ENCODE assay signal across 1 cellular context in genomic region chr10:43377393-43377883, GRCh38.
TF ChIP-seq lines count a peak whose summit lies in the region.

No MANE protein-coding gene starts in this region.

TF ChIP-seq in HepG2, 621 proteins besides CTCF, POLR2A, EP300 and RAD21 (continued from another document and continues in another):
- no peak for TF ChIP-seq GABPA (IDR thresholded peaks at IDR 0.05; ENCODE audit: low read depth, low read length)
- TF ChIP-seq GABPA (CRISPR knock-in tag; IDR thresholded peaks at IDR 0.05; ENCODE audit: low read depth): peak; percentile 29
- TF ChIP-seq CCAR2 (optimal IDR thresholded peaks at IDR 0.05; ENCODE audit: low read depth, low read length): no peak
- no peak for TF ChIP-seq TOE1 (CRISPR knock-in tag; IDR thresholded peaks at IDR 0.05)
- no peak for TF ChIP-seq ZNF253 (CRISPR knock-in tag; IDR thresholded peaks at IDR 0.05; ENCODE audit: borderline replicate concordance)
- TF ChIP-seq, protein P1, sequence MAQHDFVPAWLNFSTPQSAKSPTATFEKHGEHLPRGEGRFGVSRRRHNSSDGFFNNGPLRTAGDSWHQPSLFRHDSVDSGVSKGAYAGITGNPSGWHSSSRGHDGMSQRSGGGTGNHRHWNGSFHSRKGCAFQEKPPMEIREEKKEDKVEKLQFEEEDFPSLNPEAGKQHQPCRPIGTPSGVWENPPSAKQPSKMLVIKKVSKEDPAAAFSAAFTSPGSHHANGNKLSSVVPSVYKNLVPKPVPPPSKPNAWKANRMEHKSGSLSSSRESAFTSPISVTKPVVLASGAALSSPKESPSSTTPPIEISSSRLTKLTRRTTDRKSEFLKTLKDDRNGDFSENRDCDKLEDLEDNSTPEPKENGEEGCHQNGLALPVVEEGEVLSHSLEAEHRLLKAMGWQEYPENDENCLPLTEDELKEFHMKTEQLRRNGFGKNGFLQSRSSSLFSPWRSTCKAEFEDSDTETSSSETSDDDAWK (CRISPR knock-in tag; IDR thresholded peaks at IDR 0.05): no peak
- no peak for TF ChIP-seq KAT8 (CRISPR knock-in tag; IDR thresholded peaks at IDR 0.05)
- no peak for TF ChIP-seq IRF2 (CRISPR knock-in tag; IDR thresholded peaks at IDR 0.05)
- peak; percentile 48; the same call in 1 of the 2 replicates for TF ChIP-seq ZMYM3 (CRISPR knock-in tag; IDR thresholded peaks at IDR 0.05)
- no peak for TF ChIP-seq NFRKB (IDR thresholded peaks at IDR 0.05)
- no peak for TF ChIP-seq GLMP (CRISPR knock-in tag; IDR thresholded peaks at IDR 0.05; ENCODE audit: borderline replicate concordance)
- TF ChIP-seq HNRNPH1 (optimal IDR thresholded peaks at IDR 0.05; ENCODE audit: low read depth, low read length): no peak
- no peak for TF ChIP-seq ZNF10 (CRISPR knock-in tag; IDR thresholded peaks at IDR 0.05; ENCODE audit: borderline replicate concordance, low read depth)
- TF ChIP-seq, protein P2, sequence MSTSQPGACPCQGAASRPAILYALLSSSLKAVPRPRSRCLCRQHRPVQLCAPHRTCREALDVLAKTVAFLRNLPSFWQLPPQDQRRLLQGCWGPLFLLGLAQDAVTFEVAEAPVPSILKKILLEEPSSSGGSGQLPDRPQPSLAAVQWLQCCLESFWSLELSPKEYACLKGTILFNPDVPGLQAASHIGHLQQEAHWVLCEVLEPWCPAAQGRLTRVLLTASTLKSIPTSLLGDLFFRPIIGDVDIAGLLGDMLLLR (CRISPR knock-in tag; IDR thresholded peaks at IDR 0.05): no peak
- TF ChIP-seq ZMAT5 (CRISPR knock-in tag; IDR thresholded peaks at IDR 0.05; ENCODE audit: borderline replicate concordance, low read depth): no peak
- no peak for TF ChIP-seq HIC2 (CRISPR knock-in tag; IDR thresholded peaks at IDR 0.05; ENCODE audit: low read depth)
- TF ChIP-seq, protein P3, sequence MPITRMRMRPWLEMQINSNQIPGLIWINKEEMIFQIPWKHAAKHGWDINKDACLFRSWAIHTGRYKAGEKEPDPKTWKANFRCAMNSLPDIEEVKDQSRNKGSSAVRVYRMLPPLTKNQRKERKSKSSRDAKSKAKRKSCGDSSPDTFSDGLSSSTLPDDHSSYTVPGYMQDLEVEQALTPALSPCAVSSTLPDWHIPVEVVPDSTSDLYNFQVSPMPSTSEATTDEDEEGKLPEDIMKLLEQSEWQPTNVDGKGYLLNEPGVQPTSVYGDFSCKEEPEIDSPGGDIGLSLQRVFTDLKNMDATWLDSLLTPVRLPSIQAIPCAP (CRISPR knock-in tag; IDR thresholded peaks at IDR 0.05; ENCODE audit: low read depth): no peak
- TF ChIP-seq, protein P4, sequence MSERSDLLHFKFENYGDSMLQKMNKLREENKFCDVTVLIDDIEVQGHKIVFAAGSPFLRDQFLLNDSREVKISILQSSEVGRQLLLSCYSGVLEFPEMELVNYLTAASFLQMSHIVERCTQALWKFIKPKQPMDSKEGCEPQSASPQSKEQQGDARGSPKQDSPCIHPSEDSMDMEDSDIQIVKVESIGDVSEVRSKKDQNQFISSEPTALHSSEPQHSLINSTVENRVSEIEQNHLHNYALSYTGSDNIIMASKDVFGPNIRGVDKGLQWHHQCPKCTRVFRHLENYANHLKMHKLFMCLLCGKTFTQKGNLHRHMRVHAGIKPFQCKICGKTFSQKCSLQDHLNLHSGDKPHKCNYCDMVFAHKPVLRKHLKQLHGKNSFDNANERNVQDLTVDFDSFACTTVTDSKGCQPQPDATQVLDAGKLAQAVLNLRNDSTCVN (CRISPR knock-in tag; IDR thresholded peaks at IDR 0.05; ENCODE audit: borderline replicate concordance): no peak
- peak; percentile 57 for TF ChIP-seq HOXA3 (CRISPR knock-in tag; IDR thresholded peaks at IDR 0.05)
- TF ChIP-seq ZNF275 (CRISPR knock-in tag; IDR thresholded peaks at IDR 0.05; ENCODE audit: borderline replicate concordance): 0 out of 2 replicates have a peak, but pooled peaks have one; percentile 61
- no peak for TF ChIP-seq ZNF746 (CRISPR knock-in tag; IDR thresholded peaks at IDR 0.05)
- no peak for TF ChIP-seq CREM (IDR thresholded peaks at IDR 0.05)
- TF ChIP-seq CREM (CRISPR knock-in tag; IDR thresholded peaks at IDR 0.05): no peak
- TF ChIP-seq ELF4 (CRISPR knock-in tag; IDR thresholded peaks at IDR 0.05; ENCODE audit: borderline replicate concordance): no peak
- TF ChIP-seq KLF6 (CRISPR knock-in tag; IDR thresholded peaks at IDR 0.05): no peak
- TF ChIP-seq YEATS4 (CRISPR knock-in tag; IDR thresholded peaks at IDR 0.05; ENCODE audit: borderline replicate concordance): peak; percentile 49; the same call in 1 of the 2 replicates
- TF ChIP-seq SYNCRIP (IDR thresholded peaks at IDR 0.05; ENCODE audit: insufficient read depth, low read depth, low read length): no peak
- no peak; the same call in 1 of the 2 replicates for TF ChIP-seq MEIS1 (CRISPR knock-in tag; IDR thresholded peaks at IDR 0.05; ENCODE audit: borderline replicate concordance)
- TF ChIP-seq ZNF878 (CRISPR knock-in tag; IDR thresholded peaks at IDR 0.05): no peak
- no peak for TF ChIP-seq ATF2 (CRISPR knock-in tag; IDR thresholded peaks at IDR 0.05)
- 0 out of 2 replicates have a peak, but pooled peaks have one; percentile 16 for TF ChIP-seq CEBPG (CRISPR knock-in tag; IDR thresholded peaks at IDR 0.05)
- no peak for TF ChIP-seq ZNF34 (CRISPR knock-in tag; IDR thresholded peaks at IDR 0.05; ENCODE audit: borderline replicate concordance)
- no peak for TF ChIP-seq ZNF329 (CRISPR knock-in tag; IDR thresholded peaks at IDR 0.05; ENCODE audit: low read depth)
- TF ChIP-seq ZFX (CRISPR knock-in tag; IDR thresholded peaks at IDR 0.05; ENCODE audit: low read depth): peak; percentile 90
- no peak; the same call in 1 of the 2 replicates for TF ChIP-seq ZBTB7B (CRISPR knock-in tag; IDR thresholded peaks at IDR 0.05)
- TF ChIP-seq ZNF431 (CRISPR knock-in tag; IDR thresholded peaks at IDR 0.05; ENCODE audit: borderline replicate concordance, low read depth): no peak
- no peak for TF ChIP-seq ZNF678 (CRISPR knock-in tag; IDR thresholded peaks at IDR 0.05)
- no peak for TF ChIP-seq ZNF770 (CRISPR knock-in tag; IDR thresholded peaks at IDR 0.05)
- TF ChIP-seq ZNF660 (CRISPR knock-in tag; IDR thresholded peaks at IDR 0.05; ENCODE audit: borderline replicate concordance, low read depth): no peak
- no peak for TF ChIP-seq FLYWCH1 (CRISPR knock-in tag; IDR thresholded peaks at IDR 0.05)
- TF ChIP-seq, protein P5, sequence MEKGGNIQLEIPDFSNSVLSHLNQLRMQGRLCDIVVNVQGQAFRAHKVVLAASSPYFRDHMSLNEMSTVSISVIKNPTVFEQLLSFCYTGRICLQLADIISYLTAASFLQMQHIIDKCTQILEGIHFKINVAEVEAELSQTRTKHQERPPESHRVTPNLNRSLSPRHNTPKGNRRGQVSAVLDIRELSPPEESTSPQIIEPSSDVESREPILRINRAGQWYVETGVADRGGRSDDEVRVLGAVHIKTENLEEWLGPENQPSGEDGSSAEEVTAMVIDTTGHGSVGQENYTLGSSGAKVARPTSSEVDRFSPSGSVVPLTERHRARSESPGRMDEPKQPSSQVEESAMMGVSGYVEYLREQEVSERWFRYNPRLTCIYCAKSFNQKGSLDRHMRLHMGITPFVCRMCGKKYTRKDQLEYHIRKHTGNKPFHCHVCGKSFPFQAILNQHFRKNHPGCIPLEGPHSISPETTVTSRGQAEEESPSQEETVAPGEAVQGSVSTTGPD (CRISPR knock-in tag; IDR thresholded peaks at IDR 0.05): no peak
- TF ChIP-seq SRSF1 (optimal IDR thresholded peaks at IDR 0.05; ENCODE audit: low read depth, low read length): no peak
- no peak for TF ChIP-seq ZNF644 (CRISPR knock-in tag; IDR thresholded peaks at IDR 0.05; ENCODE audit: low read depth)
- TF ChIP-seq, protein P6, sequence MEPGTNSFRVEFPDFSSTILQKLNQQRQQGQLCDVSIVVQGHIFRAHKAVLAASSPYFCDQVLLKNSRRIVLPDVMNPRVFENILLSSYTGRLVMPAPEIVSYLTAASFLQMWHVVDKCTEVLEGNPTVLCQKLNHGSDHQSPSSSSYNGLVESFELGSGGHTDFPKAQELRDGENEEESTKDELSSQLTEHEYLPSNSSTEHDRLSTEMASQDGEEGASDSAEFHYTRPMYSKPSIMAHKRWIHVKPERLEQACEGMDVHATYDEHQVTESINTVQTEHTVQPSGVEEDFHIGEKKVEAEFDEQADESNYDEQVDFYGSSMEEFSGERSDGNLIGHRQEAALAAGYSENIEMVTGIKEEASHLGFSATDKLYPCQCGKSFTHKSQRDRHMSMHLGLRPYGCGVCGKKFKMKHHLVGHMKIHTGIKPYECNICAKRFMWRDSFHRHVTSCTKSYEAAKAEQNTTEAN (CRISPR knock-in tag; conservative IDR thresholded peaks at IDR 0.05): no peak
- TF ChIP-seq HDAC6 (IDR thresholded peaks at IDR 0.05; ENCODE audit: low read depth, low read length): no peak
- TF ChIP-seq MXI1 (IDR thresholded peaks at IDR 0.05; ENCODE audit: borderline replicate concordance, low read depth, low read length): no peak
- peak; percentile 47; the same call in 1 of the 2 replicates for TF ChIP-seq MEF2D (CRISPR knock-in tag; IDR thresholded peaks at IDR 0.05)
- no peak for TF ChIP-seq NAIF1 (CRISPR knock-in tag; IDR thresholded peaks at IDR 0.05; ENCODE audit: borderline replicate concordance)
- no peak for TF ChIP-seq KMT2B (CRISPR knock-in tag; IDR thresholded peaks at IDR 0.05)
- no peak for TF ChIP-seq JDP2 (CRISPR knock-in tag; IDR thresholded peaks at IDR 0.05; ENCODE audit: borderline replicate concordance)
- no peak for TF ChIP-seq TSC22D2 (CRISPR knock-in tag; IDR thresholded peaks at IDR 0.05; ENCODE audit: borderline replicate concordance)
- no peak for TF ChIP-seq ZNF20 (CRISPR knock-in tag; IDR thresholded peaks at IDR 0.05)
